ENCODE assay signal across 8 cellular contexts in genomic region chr20:60500038-60500701, GRCh38.
"Had no signal": no experiment of that assay in that cellular context is flagged by ENCODE, and none has a peak within 500 bp of the region (broad histone marks: within the 10 kb centered on the region; RNA-seq: fewer than 3 reads in every experiment).

No MANE protein-coding gene starts in this region.

- DNase-seq: H9, HCEC 1CT, IMR-90, KG1 had no signal

- ATAC-seq: GM23338, K562 had no signal

- FAIRE-seq: H1, H54, K562 had no signal

- H2AFZ ChIP-seq: GM23338 had no signal

- H3K4me2 ChIP-seq: GM23338 had no signal

- H3K4me3 ChIP-seq: GM23338, K562 had no signal
